Comparison of ENCODE assay signal across 18 cellular contexts in genomic region chr6:126664271-126664670, GRCh38.
"Had no signal": no experiment of that assay in that cellular context is flagged by ENCODE, and none has a peak within 500 bp of the region (broad histone marks: within the 10 kb centered on the region; RNA-seq: fewer than 3 reads in every experiment).

No MANE protein-coding gene starts in this region.

- H3K27me3 Mint-ChIP-seq: activated naive CD8-positive, alpha-beta T cell treated with anti-CD3 and anti-CD28 coated beads for 36 hours; central memory CD8-positive, alpha-beta T cell had no signal

- H3K4me1 ChIP-seq: left lung, spleen had no signal

- H3K36me3 ChIP-seq: brain microvascular endothelial cell, left lung, neutrophil, spleen, stomach had no signal

- H3K27ac ChIP-seq: brain microvascular endothelial cell, left lung, neutrophil, spleen, stomach had no signal

- DNase-seq: activated CD4-positive, alpha-beta T cell treated with anti-CD3 and anti-CD28 coated beads for 48 hours; activated CD8-positive, alpha-beta memory T cell treated with anti-CD3 and anti-CD28 coated beads, Interleukin-2, amount 50 U/mL, for 48 hours; activated naive CD8-positive, alpha-beta T cell treated with anti-CD3 and anti-CD28 coated beads for 36 hours; brain microvascular endothelial cell; cortex of kidney; effector CD8-positive, alpha-beta T cell; hippocampal formation; left lung; mammary epithelial cell; mucosa of descending colon; naive thymus-derived CD8-positive, alpha-beta T cell; posterior cingulate gyrus; right cardiac atrium; spleen; stomach had no signal

- H3K36me3 Mint-ChIP-seq: activated naive CD8-positive, alpha-beta T cell treated with anti-CD3 and anti-CD28 coated beads for 36 hours; naive thymus-derived CD8-positive, alpha-beta T cell; WTC11 had no signal

- H3K27ac Mint-ChIP-seq: activated naive CD8-positive, alpha-beta T cell treated with anti-CD3 and anti-CD28 coated beads for 36 hours; naive thymus-derived CD8-positive, alpha-beta T cell; WTC11 had no signal

- H3K9me3 Mint-ChIP-seq: activated naive CD8-positive, alpha-beta T cell treated with anti-CD3 and anti-CD28 coated beads for 36 hours; central memory CD8-positive, alpha-beta T cell; naive thymus-derived CD8-positive, alpha-beta T cell had no signal

- H3K4me3 Mint-ChIP-seq: activated naive CD8-positive, alpha-beta T cell treated with anti-CD3 and anti-CD28 coated beads for 36 hours; central memory CD8-positive, alpha-beta T cell; naive thymus-derived CD8-positive, alpha-beta T cell; WTC11 had no signal

- H3K4me3 ChIP-seq: left lung, mucosa of descending colon, spleen, stomach had no signal

- H3K4me1 Mint-ChIP-seq: activated naive CD8-positive, alpha-beta T cell treated with anti-CD3 and anti-CD28 coated beads for 36 hours; central memory CD8-positive, alpha-beta T cell; naive thymus-derived CD8-positive, alpha-beta T cell; WTC11 had no signal

- H3K27me3 ChIP-seq: brain microvascular endothelial cell, left lung, neutrophil, spleen, stomach had no signal

- H3K9me3 ChIP-seq: left lung, mucosa of descending colon, neutrophil, stomach had no signal
